ENCODE assay signal across 18 cellular contexts in genomic region chr3:187902938-187903337, GRCh38.
DNase-seq lines count a peak whose midpoint lies in the region; ATAC-seq and TF ChIP-seq lines count a peak whose summit lies in the region.
"Had no signal": no experiment of that assay in that cellular context is flagged by ENCODE, and none has a peak within 500 bp of the region (broad histone marks: within the 10 kb centered on the region; RNA-seq: fewer than 3 reads in every experiment).

No MANE protein-coding gene starts in this region.

- peak overlapping the region; percentile 11 for H3K4me3 Mint-ChIP-seq in natural killer cell
- H3K4me3 Mint-ChIP-seq in natural killer cell treated with Interleukin-12 subunit alpha and Interleukin-12 subunit beta and Interleukin-15 and Interleukin-18, amount 100 ng/mL, for 72 hours: no peak overlapping the region
- H3K4me3 Mint-ChIP-seq in activated CD8-positive, alpha-beta memory T cell treated with anti-CD3 and anti-CD28 coated beads, Interleukin-2, amount 10 ng/mL, durations not matched to agents 7 days and 5 days: no peak overlapping the region
- H3K4me3 Mint-ChIP-seq: CD4-positive, alpha-beta memory T cell had no signal

- H3K79me2 ChIP-seq in OCI-LY3 (ENCODE audit: low read length): no peaks in the 10 kb centered on the region

- H2AFZ ChIP-seq in OCI-LY3 (ENCODE audit: low read depth, low read length): no peak overlapping the region

- H3K4me3 ChIP-seq in OCI-LY3 (ENCODE audit: low read length) (no peak overlapping the region), epithelial cell of proximal tubule (ENCODE audit: low read depth, low read length) (no peak overlapping the region)

- H3K4me2 ChIP-seq in OCI-LY3 (ENCODE audit: low read length): peak overlapping the region; percentile 86; the same call in 1 of the 2 replicates

- CTCF ChIA-PET in activated CD8-positive, alpha-beta memory T cell treated with anti-CD3 and anti-CD28 coated beads, Interleukin-2, amount 10 ng/mL, durations not matched to agents 7 days and 5 days (lab: Charles Lee): no interaction called here

- peaks cover 76% of the 10 kb centered on the region for H3K27me3 ChIP-seq in OCI-LY3 (ENCODE audit: low read depth, low read length)

- H3K27me3 Mint-ChIP-seq in natural killer cell (ENCODE audit: low read depth in 2 of 2): no peaks in the 10 kb centered on the region
- H3K27me3 Mint-ChIP-seq in natural killer cell treated with Interleukin-12 subunit alpha and Interleukin-12 subunit beta and Interleukin-15 and Interleukin-18, amount 100 ng/mL, for 72 hours: peaks cover 0 to 2% of the 10 kb centered on the region in 2 donors
- peaks cover 12% of the 10 kb centered on the region for H3K27me3 Mint-ChIP-seq in activated CD8-positive, alpha-beta memory T cell treated with anti-CD3 and anti-CD28 coated beads, Interleukin-2, amount 10 ng/mL, durations not matched to agents 7 days and 5 days
- H3K27me3 Mint-ChIP-seq: CD4-positive, alpha-beta memory T cell had no signal

- DNase-seq in natural killer cell (no peak), epithelial cell of proximal tubule (ENCODE audit: low read depth) (peak; percentile 44), cerebellum (ENCODE audit: low spot score) (no peak), NCI-H1105 treated with DMSO at 0.1 percent for 48 hours (lab: John Stamatoyannopoulos, UW) (no peak), COR-L47 (lab: John Stamatoyannopoulos, UW) (no peak)
- DNase-seq in natural killer cell treated with Interleukin-12 subunit alpha and Interleukin-12 subunit beta and Interleukin-15 and Interleukin-18, amount 100 ng/mL, for 72 hours (ENCODE audit: low spot score): no peak
- no peak for DNase-seq in activated CD8-positive, alpha-beta memory T cell treated with anti-CD3 and anti-CD28 coated beads, Interleukin-2, amount 10 ng/mL, durations not matched to agents 7 days and 5 days
- DNase-seq: BE2C; CD4-positive, alpha-beta memory T cell; DMS79 treated with DMSO at 0.1 percent for 48 hours; Kasumi-1; NCI-H1436; NCI-H2081; NCI-H510A; NCI-H774; SHP77 had no signal

- H3K9ac ChIP-seq in OCI-LY3 (ENCODE audit: low read length): no peak overlapping the region

- H3K36me3 ChIP-seq in OCI-LY3 (replicated peaks; ENCODE audit: low read depth, low read length): no peaks in the 10 kb centered on the region
- H3K36me3 ChIP-seq: BE2C had no signal

- H3K4me1 ChIP-seq in OCI-LY3 (ENCODE audit: low read length): peaks cover 55% of the 10 kb centered on the region
- H3K4me1 ChIP-seq: BE2C had no signal

- H3K9me3 Mint-ChIP-seq in natural killer cell: no peaks in the 10 kb centered on the region
- no peaks in the 10 kb centered on the region for H3K9me3 Mint-ChIP-seq in natural killer cell treated with Interleukin-12 subunit alpha and Interleukin-12 subunit beta and Interleukin-15 and Interleukin-18, amount 100 ng/mL, for 72 hours
- peaks cover 2% of the 10 kb centered on the region for H3K9me3 Mint-ChIP-seq in activated CD8-positive, alpha-beta memory T cell treated with anti-CD3 and anti-CD28 coated beads, Interleukin-2, amount 10 ng/mL, durations not matched to agents 7 days and 5 days (ENCODE audit: low read depth)
- H3K9me3 Mint-ChIP-seq: CD4-positive, alpha-beta memory T cell had no signal

- no peak overlapping the region for H3K27ac ChIP-seq in OCI-LY3 (ENCODE audit: low read length)
- H3K27ac ChIP-seq: 22Rv1 had no signal

- H3K9me3 ChIP-seq in OCI-LY3 (ENCODE audit: insufficient read depth, low read length): peaks cover 9% of the 10 kb centered on the region; the same call in 1 of the 2 replicates
- H3K9me3 ChIP-seq: BE2C had no signal

- TF ChIP-seq CTCF in natural killer cell (IDR thresholded peaks at IDR 0.05): no peak
- TF ChIP-seq CTCF in OCI-LY3 (IDR thresholded peaks at IDR 0.05; ENCODE audit: low read depth, low read length): no peak
- no peak for TF ChIP-seq CTCF in epithelial cell of proximal tubule (conservative IDR thresholded peaks at IDR 0.05; ENCODE audit: low read depth, low read length)

- no peak for ATAC-seq in natural killer cell
- no peak for ATAC-seq in natural killer cell treated with Interleukin-12 subunit alpha and Interleukin-12 subunit beta and Interleukin-15 and Interleukin-18, amount 100 ng/mL, for 72 hours
- ATAC-seq in activated CD8-positive, alpha-beta memory T cell treated with anti-CD3 and anti-CD28 coated beads, Interleukin-2, amount 10 ng/mL, durations not matched to agents 7 days and 5 days: no peak

- peak overlapping the region in 1 of 2 donors; percentile 48 for H3K27ac Mint-ChIP-seq in natural killer cell
- H3K27ac Mint-ChIP-seq in natural killer cell treated with Interleukin-12 subunit alpha and Interleukin-12 subunit beta and Interleukin-15 and Interleukin-18, amount 100 ng/mL, for 72 hours: no peak overlapping the region
- H3K27ac Mint-ChIP-seq in activated CD8-positive, alpha-beta memory T cell treated with anti-CD3 and anti-CD28 coated beads, Interleukin-2, amount 10 ng/mL, durations not matched to agents 7 days and 5 days: no peak overlapping the region
- H3K27ac Mint-ChIP-seq: CD4-positive, alpha-beta memory T cell had no signal

- H4K20me1 ChIP-seq in OCI-LY3 (ENCODE audit: insufficient read depth, low read length): 0 out of 2 replicates have a peak, but pooled peaks cover 4% of the 10 kb centered on the region

- H3K36me3 Mint-ChIP-seq in natural killer cell: no peaks in the 10 kb centered on the region
- no peaks in the 10 kb centered on the region for H3K36me3 Mint-ChIP-seq in natural killer cell treated with Interleukin-12 subunit alpha and Interleukin-12 subunit beta and Interleukin-15 and Interleukin-18, amount 100 ng/mL, for 72 hours
- H3K36me3 Mint-ChIP-seq in activated CD8-positive, alpha-beta memory T cell treated with anti-CD3 and anti-CD28 coated beads, Interleukin-2, amount 10 ng/mL, durations not matched to agents 7 days and 5 days: no peaks in the 10 kb centered on the region
- H3K36me3 Mint-ChIP-seq: CD4-positive, alpha-beta memory T cell had no signal

- peaks cover 21 to 23% of the 10 kb centered on the region in 2 donors for H3K4me1 Mint-ChIP-seq in natural killer cell
- peaks cover 10 to 16% of the 10 kb centered on the region in 2 donors for H3K4me1 Mint-ChIP-seq in natural killer cell treated with Interleukin-12 subunit alpha and Interleukin-12 subunit beta and Interleukin-15 and Interleukin-18, amount 100 ng/mL, for 72 hours (ENCODE audit: low read depth in 2 of 2)
- H3K4me1 Mint-ChIP-seq in activated CD8-positive, alpha-beta memory T cell treated with anti-CD3 and anti-CD28 coated beads, Interleukin-2, amount 10 ng/mL, durations not matched to agents 7 days and 5 days: peaks cover 7% of the 10 kb centered on the region
- H3K4me1 Mint-ChIP-seq: CD4-positive, alpha-beta memory T cell had no signal

- intact Hi-C loops in natural killer cell (cut with micrococcal nuclease): no loop called here
